Comparison of ENCODE assay signal across 9 cellular contexts in the genomic region with DNA sequence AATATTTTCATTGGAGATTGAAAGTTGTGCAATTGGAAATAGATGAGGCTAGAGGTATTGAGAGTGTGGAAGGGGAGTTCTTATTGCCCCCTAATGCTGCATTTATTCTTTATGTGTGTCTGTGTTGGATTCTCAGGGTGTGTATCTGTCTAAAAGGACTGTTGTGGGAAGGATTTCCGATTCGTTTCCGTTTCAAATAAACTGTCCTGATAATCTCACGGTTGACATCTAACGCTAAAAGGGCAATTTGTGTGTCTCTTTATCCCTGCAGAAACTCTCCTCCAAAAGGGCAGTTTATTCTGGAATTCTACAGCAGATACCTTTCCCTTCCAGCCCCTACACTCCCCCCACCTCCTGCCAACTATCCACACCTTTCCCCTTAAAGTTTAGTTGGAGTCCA. TPM values are rescaled to one million over a fixed set of nuclear protein-coding genes. Genes with fewer than 3 reads are reported as not detected.
DNase-seq lines count a peak whose midpoint lies in the region; ATAC-seq, FAIRE-seq and TF ChIP-seq lines count a peak whose summit lies in the region.
"Had no signal": no experiment of that assay in that cellular context is flagged by ENCODE, and none has a peak within 500 bp of the region (broad histone marks: within the 10 kb centered on the region; RNA-seq: fewer than 3 reads in every experiment).

No MANE protein-coding gene starts in this region.

- TF ChIP-seq CTCF in PC-3 (conservative IDR thresholded peaks at IDR 0.05; ENCODE audit: low read depth, low read length), result no peak

- H4K20me1 ChIP-seq in PC-3 (ENCODE audit: low read length), result no peaks in the 10 kb centered on the region

- H3F3A ChIP-seq in PC-3 (ENCODE audit: low read length, unreplicated experiment), result no peaks in the 10 kb centered on the region

- no peak for DNase-seq in GM12891 (ENCODE audit: insufficient read length, low spot score)
- DNase-seq in PC-3, result no peak
- DNase-seq in SK-N-DZ (ENCODE audit: low spot score), result no peak
- DNase-seq in NCI-H1930 (lab: John Stamatoyannopoulos, UW), result no peak
- no peak for DNase-seq in substantia nigra (lab: John Stamatoyannopoulos, UW)
- DNase-seq: activated CD4-positive, alpha-beta T cell treated with anti-CD3 and anti-CD28 coated beads for 4 hours; naive thymus-derived CD4-positive, alpha-beta T cell had no signal

- POLR2A ChIA-PET in PC-3 (lab: Charles Lee; ENCODE audit: unreplicated experiment), result no interaction called here

- no peak overlapping the region for H2AFZ ChIP-seq in PC-3 (ENCODE audit: low read length)

- ATAC-seq in PC-3, result no peak
- ATAC-seq: naive thymus-derived CD4-positive, alpha-beta T cell had no signal

- peak overlapping the region; percentile 85 for H3K4me2 ChIP-seq in PC-3 (ENCODE audit: low read length)

- H3K4me3 ChIP-seq in PC-3 (ENCODE audit: low read length), result no peak overlapping the region
- peak overlapping the region; percentile 70 for H3K4me3 ChIP-seq in iPS-18a (ENCODE audit: low read length)
- peak overlapping the region; percentile 89 to 91 for H3K4me3 ChIP-seq in stomach smooth muscle (ENCODE audit: low read length in 2 of 2)

- FAIRE-seq in GM12891 (lab: Jason Lieb, UNC), result peak; percentile 84

- H3K36me3 ChIP-seq in PC-3 (ENCODE audit: low read depth, low read length) (no peaks in the 10 kb centered on the region), iPS-18a (ENCODE audit: control insufficient read depth, low read depth, low read length) (no peaks in the 10 kb centered on the region), stomach smooth muscle (ENCODE audit: control insufficient read depth in 2 of 2, insufficient read depth in 2 of 2, low read length in 2 of 2) (no peaks in the 10 kb centered on the region)

- H3K9ac ChIP-seq in PC-3 (ENCODE audit: low read length) (no peak overlapping the region), iPS-18a (ENCODE audit: low read length) (peak overlapping the region; percentile 26), stomach smooth muscle (ENCODE audit: low read length in 2 of 2) (peak overlapping the region; percentile 87 to 93)

- peaks cover 11% of the 10 kb centered on the region; the same call in 1 of the 2 replicates for H3K4me1 ChIP-seq in PC-3 (ENCODE audit: insufficient read depth, low read length)
- peaks cover 25% of the 10 kb centered on the region for H3K4me1 ChIP-seq in iPS-18a (ENCODE audit: control insufficient read depth, low read depth, low read length)
- H3K4me1 ChIP-seq in stomach smooth muscle (ENCODE audit: control insufficient read depth, insufficient read depth, low read length), result peaks cover 30% of the 10 kb centered on the region

- no TSS peak for BruUV-seq in PC-3 (replicated peaks; lab: Mats Ljungman, UMichigan)

- intact Hi-C loops in PC-3 (cut with micrococcal nuclease), result loop anchor here (2.0 to 5.0 kb wide), 2 partner anchors 141 to 531 kb away; no protein-coding TSS in a partner anchor

- H3K79me2 ChIP-seq in PC-3 (ENCODE audit: low read length), result no peaks in the 10 kb centered on the region

- CTCF ChIA-PET in PC-3 (lab: Charles Lee), result no interaction called here

- H3K9me2 ChIP-seq in PC-3 (replicated peaks; ENCODE audit: low read length), result no peaks in the 10 kb centered on the region

- H3K9me3 ChIP-seq in PC-3 (ENCODE audit: low read length), result no peaks in the 10 kb centered on the region
- no peaks in the 10 kb centered on the region for H3K9me3 ChIP-seq in iPS-18a (ENCODE audit: control insufficient read depth, low read depth, low read length)
- no peaks in the 10 kb centered on the region for H3K9me3 ChIP-seq in stomach smooth muscle (ENCODE audit: control insufficient read depth in 2 of 2, low read length in 2 of 2)

- H3K27me3 ChIP-seq in PC-3 (ENCODE audit: low read length) (no peaks in the 10 kb centered on the region), iPS-18a (ENCODE audit: control insufficient read depth, insufficient read depth, low read length) (peaks cover 15% of the 10 kb centered on the region), stomach smooth muscle (ENCODE audit: control insufficient read depth in 1 of 2, insufficient read depth in 2 of 2, low read length in 2 of 2) (no peaks in the 10 kb centered on the region)

- TF ChIP-seq POLR2A in GM12891 (IDR thresholded peaks at IDR 0.05; ENCODE audit: low read depth, low read length), result no peak

- H3K27ac ChIP-seq in PC-3 (ENCODE audit: low read length) (no peak overlapping the region), iPS-18a (ENCODE audit: low read length) (no peak overlapping the region), stomach smooth muscle (ENCODE audit: low read length) (peak overlapping the region; percentile 91), substantia nigra (ENCODE audit: low read depth, low read length, poor library complexity, severe bottlenecking) (no peak overlapping the region)

TF ChIP-seq in GM12891, 5 proteins besides CTCF, POLR2A, EP300 and RAD21:
- TF ChIP-seq TAF1 (IDR thresholded peaks at IDR 0.05; ENCODE audit: low read depth, low read length), result no peak
- no peak for TF ChIP-seq SPI1 (IDR thresholded peaks at IDR 0.05; ENCODE audit: low read depth, low read length)
- TF ChIP-seq PAX5 (IDR thresholded peaks at IDR 0.05; ENCODE audit: insufficient read depth, low read length, severe bottlenecking), result no peak
- no peak for TF ChIP-seq POU2F2 (IDR thresholded peaks at IDR 0.05; ENCODE audit: low read depth, low read length)
- TF ChIP-seq POLR2AphosphoS5 (IDR thresholded peaks at IDR 0.05; ENCODE audit: low read depth, low read length), result no peak

RNA-seq across cellular contexts. Expression of a gene that starts 0.9 kb away (rescaled TPM):
- 3.4 TPM for polyA plus RNA-seq in GM12891 (2012; ENCODE audit: low read depth, missing spikeins)
- total RNA-seq in PC-3 (2014; rRNA removed), result 2.3 and 3.5 TPM in 2 replicates
- 3.3 and 5.3 TPM in 2 replicates for polyA plus RNA-seq in SK-N-DZ (2014; cell fraction: cytosol; rRNA removed)
- polyA plus RNA-seq in SK-N-DZ (2014; cell fraction: nucleus; rRNA removed), result 2.5 and 4.6 TPM in 2 replicates
- polyA plus RNA-seq: naive thymus-derived CD4-positive, alpha-beta T cell had no signal
